In the genomic region with DNA sequence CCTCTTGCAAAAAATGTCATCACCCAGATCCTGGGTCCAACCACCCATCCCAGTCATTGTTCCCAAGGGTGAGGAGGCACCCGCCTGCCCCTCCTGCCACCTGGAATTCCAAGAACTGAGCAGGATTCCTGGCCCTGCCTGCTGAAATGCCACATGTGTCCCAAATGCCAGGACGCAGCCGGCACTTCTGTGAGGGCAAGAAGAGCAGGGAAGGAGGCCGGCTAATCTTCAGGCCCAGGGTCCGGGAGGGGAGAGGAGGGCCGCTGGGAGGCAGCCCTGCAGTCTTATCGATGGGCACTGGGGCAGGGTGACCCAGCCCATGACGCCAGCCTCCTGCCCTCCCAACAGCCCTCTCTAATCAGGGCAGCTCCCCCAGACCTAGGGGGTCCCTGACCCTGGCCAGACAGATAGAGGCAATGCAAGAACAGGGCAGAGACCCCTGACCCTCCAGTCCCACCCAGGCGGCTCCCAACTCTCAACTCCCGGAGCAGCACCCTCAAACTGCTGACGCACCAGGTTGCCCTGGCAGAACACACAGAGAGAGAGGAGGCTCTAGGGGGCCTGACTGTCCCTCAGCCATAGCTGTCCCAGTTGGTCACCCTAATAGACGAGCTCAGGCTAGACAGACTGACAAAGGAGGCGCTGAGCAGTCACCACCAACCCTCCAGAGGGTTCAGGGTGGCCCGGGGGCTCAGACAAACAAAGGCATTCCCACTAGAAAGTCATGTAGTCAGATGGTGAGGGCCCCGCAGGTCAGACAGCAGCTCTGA, we compare ENCODE assay signal across 9 cellular contexts. TPM values are rescaled to one million over a fixed set of nuclear protein-coding genes. Genes with fewer than 3 reads are reported as not detected.
DNase-seq lines count a peak whose midpoint lies in the region; ATAC-seq and TF ChIP-seq lines count a peak whose summit lies in the region.
"Had no signal": no experiment of that assay in that cellular context is flagged by ENCODE, and none has a peak within 500 bp of the region (broad histone marks: within the 10 kb centered on the region; RNA-seq: fewer than 3 reads in every experiment).

No MANE protein-coding gene starts in this region.

- peak overlapping the region; percentile 95 for H3K4me3 ChIP-seq in CD8-positive, alpha-beta T cell (ENCODE audit: low read depth, low read length)
- peak overlapping the region; percentile 95 for H3K4me3 ChIP-seq in OCI-LY3 (ENCODE audit: low read length)
- peak overlapping the region; percentile 85 for H3K4me3 ChIP-seq in endodermal cell (ENCODE audit: low read length)
- H3K4me3 ChIP-seq in ovary, result peak overlapping the region; percentile 86

- ATAC-seq in CD8-positive, alpha-beta T cell, result no peak
- no peak for ATAC-seq in left lobe of liver

- peaks cover 49% of the 10 kb centered on the region for H3K4me1 ChIP-seq in CD8-positive, alpha-beta T cell (ENCODE audit: insufficient read depth, low read length)
- H3K4me1 ChIP-seq in OCI-LY3 (ENCODE audit: low read length), result peaks cover 44% of the 10 kb centered on the region
- H3K4me1 ChIP-seq in endodermal cell (ENCODE audit: control insufficient read depth, insufficient read depth, low read length), result no peaks in the 10 kb centered on the region
- H3K4me1 ChIP-seq in ovary (ENCODE audit: insufficient read depth), result peaks cover 10% of the 10 kb centered on the region

- peaks cover 6% of the 10 kb centered on the region for H4K20me1 ChIP-seq in OCI-LY3 (ENCODE audit: insufficient read depth, low read length)

- no peak for TF ChIP-seq POLR2A in ovary (IDR thresholded peaks at IDR 0.05)

- H3K4me1 Mint-ChIP-seq in CD8-positive, alpha-beta T cell (ENCODE audit: low read depth), result peaks cover 43% of the 10 kb centered on the region
- peaks cover 4% of the 10 kb centered on the region for H3K4me1 Mint-ChIP-seq in endodermal cell

- POLR2A ChIA-PET in CD8-positive, alpha-beta T cell (lab: Charles Lee), result interaction anchor here (0.8 to 2.7 kb wide), 5 partner anchors 11 to 49 kb away, joined by 3 to 9 read pairs (median 3); partner anchors contain the start of gene TEKTIP1

- H3K27ac ChIP-seq in CD8-positive, alpha-beta T cell (ENCODE audit: low read depth, low read length), result peak overlapping the region; percentile 56
- H3K27ac ChIP-seq in OCI-LY3 (ENCODE audit: low read length), result no peak overlapping the region
- no peak overlapping the region for H3K27ac ChIP-seq in endodermal cell (ENCODE audit: low read depth, low read length)
- no peak overlapping the region for H3K27ac ChIP-seq in ovary

- no peak for DNase-seq in CD8-positive, alpha-beta T cell
- DNase-seq in endodermal cell (no peak), ovary (peak in 1 of 5 donors; percentile 34), GM10266 (ENCODE audit: extremely low spot score) (no peak), NK-92 (lab: John Stamatoyannopoulos, UW; ENCODE audit: unreplicated experiment) (no peak), left lobe of liver (ENCODE audit: low spot score) (no peak), COLO668 (lab: John Stamatoyannopoulos, UW; ENCODE audit: unreplicated experiment) (no peak)

- CTCF ChIA-PET in CD8-positive, alpha-beta T cell (lab: Charles Lee), result interaction anchor here (0.8 to 4.3 kb wide), 4 partner anchors 9 to 72 kb away, joined by 4 to 43 read pairs (median 11); partner anchors contain the start of gene GIPC3

- intact Hi-C loops in CD8-positive, alpha-beta T cell (cut with DNase I, micrococcal nuclease), result loop anchor here in 1 of 2 experiments (2.0 to 5.0 kb wide), 3 partner anchors 205 to 846 kb away; partner anchors contain the start of genes APBA3, CHAF1A, EEF2 and SH3GL1
- intact Hi-C loops in ovary (cut with DNase I), result no loop called here

- H3K9me3 Mint-ChIP-seq in CD8-positive, alpha-beta T cell, result no peaks in the 10 kb centered on the region
- H3K9me3 Mint-ChIP-seq in endodermal cell, result no peaks in the 10 kb centered on the region

- no peak for TF ChIP-seq EP300 in ovary (IDR thresholded peaks at IDR 0.05)

- H3K79me2 ChIP-seq in OCI-LY3 (ENCODE audit: low read length), result peaks cover 62% of the 10 kb centered on the region

- no peaks in the 10 kb centered on the region for H3K9me3 ChIP-seq in CD8-positive, alpha-beta T cell (ENCODE audit: low read length)
- H3K9me3 ChIP-seq in OCI-LY3 (ENCODE audit: insufficient read depth, low read length) (no peaks in the 10 kb centered on the region), endodermal cell (ENCODE audit: control insufficient read depth, low read length) (no peaks in the 10 kb centered on the region), ovary (no peaks in the 10 kb centered on the region)

- H3K36me3 ChIP-seq in CD8-positive, alpha-beta T cell (ENCODE audit: insufficient read depth, low read length), result no peaks in the 10 kb centered on the region
- H3K36me3 ChIP-seq in OCI-LY3 (replicated peaks; ENCODE audit: low read depth, low read length) (peaks cover 20% of the 10 kb centered on the region), endodermal cell (ENCODE audit: control insufficient read depth, insufficient read depth, low read length) (no peaks in the 10 kb centered on the region), ovary (no peaks in the 10 kb centered on the region)

- H3K4me3 Mint-ChIP-seq in CD8-positive, alpha-beta T cell, result peak overlapping the region; percentile 96
- H3K4me3 Mint-ChIP-seq in endodermal cell, result peak overlapping the region; percentile 73

- H2AFZ ChIP-seq in OCI-LY3 (ENCODE audit: low read depth, low read length), result no peak overlapping the region

- peak overlapping the region; percentile 90; the same call in 1 of the 2 replicates for H3K9ac ChIP-seq in OCI-LY3 (ENCODE audit: low read length)
- H3K9ac ChIP-seq in endodermal cell (ENCODE audit: extremely low read depth, low read length, poor library complexity, severe bottlenecking), result no peak overlapping the region

- H3K27ac Mint-ChIP-seq in CD8-positive, alpha-beta T cell, result peak overlapping the region; percentile 95
- no peak overlapping the region for H3K27ac Mint-ChIP-seq in endodermal cell

- H3K27me3 Mint-ChIP-seq in CD8-positive, alpha-beta T cell (ENCODE audit: low read depth), result no peaks in the 10 kb centered on the region
- H3K27me3 Mint-ChIP-seq in endodermal cell (ENCODE audit: insufficient read depth), result peaks cover 15% of the 10 kb centered on the region

- 89 to 93% methylated on average over 6 to 15 of the region's 15 CpGs for WGBS in endodermal cell (ENCODE audit: insufficient coverage in 1 of 2, insufficient read length in 1 of 2), 2 experiments
- WGBS in ovary, 3 donors, result 46 to 71% (median 47%) methylated on average over 11 to 15 of the region's 15 CpGs

- H3K4me2 ChIP-seq in OCI-LY3 (ENCODE audit: low read length), result peak overlapping the region; percentile 93

- TF ChIP-seq CTCF in CD8-positive, alpha-beta T cell (IDR thresholded peaks at IDR 0.05), result no peak
- TF ChIP-seq CTCF in OCI-LY3 (IDR thresholded peaks at IDR 0.05; ENCODE audit: low read depth, low read length), result no peak
- no peak for TF ChIP-seq CTCF in endodermal cell (conservative IDR thresholded peaks at IDR 0.05)
- no peak for TF ChIP-seq CTCF in ovary (IDR thresholded peaks at IDR 0.05)
- TF ChIP-seq CTCF in GM10266 (IDR thresholded peaks at IDR 0.05; ENCODE audit: control insufficient read depth, insufficient read depth, low read depth, missing control alignments), result no peak

- peaks cover 8% of the 10 kb centered on the region for H3K36me3 Mint-ChIP-seq in CD8-positive, alpha-beta T cell
- peaks cover 3% of the 10 kb centered on the region for H3K36me3 Mint-ChIP-seq in endodermal cell (ENCODE audit: low read depth)

- no peaks in the 10 kb centered on the region for H3K27me3 ChIP-seq in CD8-positive, alpha-beta T cell (ENCODE audit: insufficient read depth, low read length)
- H3K27me3 ChIP-seq in OCI-LY3 (ENCODE audit: low read depth, low read length) (no peaks in the 10 kb centered on the region), endodermal cell (ENCODE audit: control insufficient read depth, insufficient read depth, low read length, poor library complexity, severe bottlenecking) (no peaks in the 10 kb centered on the region), ovary (no peaks in the 10 kb centered on the region)

RNA-seq across cellular contexts. Expression of gene MFSD12, which starts 1.5 kb away (rescaled TPM):
- 10 to 100 TPM; 42.3 to 42.7 TPM for total RNA-seq in CD8-positive, alpha-beta T cell
- 10 to 100 TPM; 48.2 to 62.4 TPM for total RNA-seq in endodermal cell
- polyA plus RNA-seq in endodermal cell (2013, experiment 1 of 2), result 44.5 TPM
- polyA plus RNA-seq in endodermal cell (2013, experiment 2 of 2), result 39.0 TPM
- total RNA-seq in ovary, result 100 to 1,000 TPM in 1 of 7 donors, 10 to 100 TPM in 6; 19.2 to 104 (median 36.9) TPM
- 10 to 100 TPM; 17.4 to 21.1 TPM for polyA plus RNA-seq in ovary
- 33.9 TPM for total RNA-seq in left lobe of liver

RNA-seq across cellular contexts. Expression of gene TEKTIP1, which starts 16.9 kb away (rescaled TPM):
- 1 to 10 TPM; 5.2 to 6.4 TPM for total RNA-seq in CD8-positive, alpha-beta T cell
- total RNA-seq in endodermal cell, result 1 to 10 TPM; 4.6 to 5.7 TPM
- polyA plus RNA-seq in endodermal cell (2013, experiment 1 of 2), result 0.75 TPM
- polyA plus RNA-seq in endodermal cell (2013, experiment 2 of 2), result 0.62 TPM
- total RNA-seq in ovary, result 1 to 10 TPM in 6 of 7 donors, not detected in 1; 1.2 to 5.6 (median 3.8) TPM
- polyA plus RNA-seq in ovary, result under 1 TPM in 1 of 2 donors, not detected in 1; 0.54 TPM
- 1.9 TPM for total RNA-seq in left lobe of liver
- total RNA-seq: pulmonary artery endothelial cell had no signal

RNA-seq across cellular contexts. Expression of gene HMG20B, which starts 16.9 kb away (rescaled TPM):
- 10 to 100 TPM; 32.3 to 37.8 TPM for total RNA-seq in CD8-positive, alpha-beta T cell
- total RNA-seq in endodermal cell (100 to 1,000 TPM in 1 of 2 donors, 10 to 100 TPM in 1; 80.7 to 102 TPM), ovary (100 to 1,000 TPM in 1 of 7 donors, 10 to 100 TPM in 6; 44.5 to 109 (median 60.3) TPM), left lobe of liver (44.2 TPM)
- 80.6 TPM for polyA plus RNA-seq in endodermal cell (2013, experiment 1 of 2)
- polyA plus RNA-seq in endodermal cell (2013, experiment 2 of 2), result 89.1 TPM
- polyA plus RNA-seq in ovary, result 10 to 100 TPM; 33.2 to 71.0 TPM

RNA-seq across cellular contexts. Expression of gene GIPC3, which starts 29.4 kb away (rescaled TPM):
- total RNA-seq in CD8-positive, alpha-beta T cell, result under 1 TPM; 0.19 to 0.49 TPM
- total RNA-seq in endodermal cell (1 to 10 TPM in 1 of 2 donors, under 1 TPM in 1; 0.93 to 1.5 TPM), ovary (under 1 TPM; 0.11 to 0.66 (median 0.35) TPM), left lobe of liver (0.75 TPM)
- 0.32 TPM for polyA plus RNA-seq in endodermal cell (2013, experiment 1 of 2)
- polyA plus RNA-seq in endodermal cell (2013, experiment 2 of 2), result 0.33 TPM
- 1 to 10 TPM in 1 of 2 donors, under 1 TPM in 1; 0.52 to 3.3 TPM for polyA plus RNA-seq in ovary

RNA-seq across cellular contexts. Expression of gene FZR1, which starts 49.7 kb away (rescaled TPM):
- total RNA-seq in CD8-positive, alpha-beta T cell, result 100 to 1,000 TPM; 130 to 142 TPM
- total RNA-seq in endodermal cell, result 10 to 100 TPM; 56.7 to 65.1 TPM
- 49.5 TPM for polyA plus RNA-seq in endodermal cell (2013, experiment 1 of 2)
- 52.5 TPM for polyA plus RNA-seq in endodermal cell (2013, experiment 2 of 2)
- 10 to 100 TPM; 20.6 to 54.9 (median 49.3) TPM for total RNA-seq in ovary
- 10 to 100 TPM in 1 of 2 donors, 1 to 10 TPM in 1; 3.9 to 33.5 TPM for polyA plus RNA-seq in ovary
- total RNA-seq in left lobe of liver, result 27.4 TPM
